ENCODE assay signal across 15 cellular contexts in the genomic region with DNA sequence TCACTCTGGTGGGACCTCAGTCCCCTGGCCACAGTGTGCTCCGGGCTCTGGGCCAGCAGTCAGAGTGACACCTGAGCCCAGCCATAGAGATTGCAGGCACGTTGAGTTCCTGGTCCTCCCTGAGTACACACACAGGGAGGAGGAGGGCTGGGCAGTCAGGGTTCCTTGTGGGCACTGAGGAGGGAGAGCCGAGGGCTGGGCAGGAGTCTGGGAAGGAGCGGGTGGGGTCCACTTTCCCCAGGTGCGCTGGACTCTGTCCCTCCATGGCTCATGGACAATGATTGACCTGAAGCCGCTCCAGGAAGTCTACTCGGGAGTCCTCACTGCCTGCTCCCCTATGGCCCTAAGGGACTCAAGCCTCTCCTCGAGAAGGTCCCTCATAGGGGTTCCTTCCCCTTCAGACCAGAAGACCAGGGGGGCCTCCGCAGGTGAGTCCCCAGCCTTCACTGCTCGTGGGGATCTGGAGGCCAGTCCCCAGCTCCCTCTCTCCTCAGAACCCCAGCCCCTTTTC. TPM values are rescaled to one million over a fixed set of nuclear protein-coding genes. Genes with fewer than 3 reads are reported as not detected.
DNase-seq lines count a peak whose midpoint lies in the region; ATAC-seq and TF ChIP-seq lines count a peak whose summit lies in the region.
"Had no signal": no experiment of that assay in that cellular context is flagged by ENCODE, and none has a peak within 500 bp of the region (broad histone marks: within the 10 kb centered on the region; RNA-seq: fewer than 3 reads in every experiment).

No MANE protein-coding gene starts in this region.

- H3K4me3 ChIP-seq in PC-9 = no peak overlapping the region
- H3K4me3 ChIP-seq: cardiac muscle cell, esophagus muscularis mucosa, GM12878 had no signal

- H3K36me3 ChIP-seq in PC-9 (ENCODE audit: low read depth) = no peaks in the 10 kb centered on the region

- peaks cover 35% of the 10 kb centered on the region for H3K4me1 ChIP-seq in PC-9 (replicated peaks; ENCODE audit: insufficient read depth)
- H3K4me1 ChIP-seq: esophagus muscularis mucosa had no signal

- BruUV-seq in PC-9 (replicated peaks; lab: Mats Ljungman, UMichigan) = no TSS peak

- no peaks in the 10 kb centered on the region for H3K9me2 ChIP-seq in PC-9 (ENCODE audit: insufficient read depth)

- H4K20me1 ChIP-seq in PC-9 (ENCODE audit: insufficient read depth) = no peaks in the 10 kb centered on the region

- DNase-seq in NCI-H1092 treated with DMSO at 0.1 percent for 48 hours (lab: John Stamatoyannopoulos, UW) (peak; percentile 1), NCI-H1092 (lab: John Stamatoyannopoulos, UW) (no peak), PC-9 (peak; percentile 56 to 61), left lobe of liver (ENCODE audit: low spot score) (no peak), occipital lobe (lab: John Stamatoyannopoulos, UW) (no peak), NCI-H1105 treated with DMSO at 0.1 percent for 48 hours (lab: John Stamatoyannopoulos, UW) (no peak), NCI-H82 treated with DMSO at 0.1 percent for 48 hours (lab: John Stamatoyannopoulos, UW; ENCODE audit: unreplicated experiment) (no peak)
- DNase-seq in stimulated activated effector memory CD8-positive, alpha-beta T cell treated with anti-CD3 and anti-CD28 coated beads, Interleukin-12 subunit alpha, Interleukin-12 subunit beta, amount 100 ng/mL, for 72 hours (ENCODE audit: low spot score in 2 of 2) = no peak
- DNase-seq: activated CD4-positive, alpha-beta T cell treated with anti-CD3 and anti-CD28 coated beads for 48 hours; activated effector memory CD4-positive, alpha-beta T cell treated with Interleukin-2 at 50 U/mL for 16 hours; NCI-H1417 treated with DMSO at 0.1 percent for 48 hours had no signal

- no peak overlapping the region for H2AFZ ChIP-seq in PC-9

- H3K27ac ChIP-seq in PC-9 = no peak overlapping the region
- H3K27ac ChIP-seq: cardiac muscle cell had no signal

- no peak overlapping the region for H3K4me3 Mint-ChIP-seq in stimulated activated effector memory CD8-positive, alpha-beta T cell treated with anti-CD3 and anti-CD28 coated beads, Interleukin-12 subunit alpha, Interleukin-12 subunit beta, amount 100 ng/mL, for 72 hours
- H3K4me3 Mint-ChIP-seq: mesothelial cell of epicardium had no signal

- peak overlapping the region; percentile 58 for H3K4me2 ChIP-seq in PC-9

- CTCF ChIA-PET in PC-9 (lab: Charles Lee) = no interaction called here

- H3F3A ChIP-seq in PC-9 (ENCODE audit: insufficient read depth, low read depth) = peaks cover 31% of the 10 kb centered on the region

- H3K4me1 Mint-ChIP-seq in stimulated activated effector memory CD8-positive, alpha-beta T cell treated with anti-CD3 and anti-CD28 coated beads, Interleukin-12 subunit alpha, Interleukin-12 subunit beta, amount 100 ng/mL, for 72 hours = peaks cover 6% of the 10 kb centered on the region
- H3K4me1 Mint-ChIP-seq: mesothelial cell of epicardium had no signal

- peak; percentile 47 for ATAC-seq in left lobe of liver
- ATAC-seq in stimulated activated effector memory CD8-positive, alpha-beta T cell treated with anti-CD3 and anti-CD28 coated beads, Interleukin-12 subunit alpha, Interleukin-12 subunit beta, amount 100 ng/mL, for 72 hours = peak; percentile 4
- ATAC-seq: GM12878 had no signal

- POLR2A ChIA-PET in PC-9 (lab: Charles Lee; ENCODE audit: unreplicated experiment) = no interaction called here

- no peak for TF ChIP-seq CTCF in PC-9 (conservative IDR thresholded peaks at IDR 0.05)

- no peaks in the 10 kb centered on the region for H3K9me3 Mint-ChIP-seq in stimulated activated effector memory CD8-positive, alpha-beta T cell treated with anti-CD3 and anti-CD28 coated beads, Interleukin-12 subunit alpha, Interleukin-12 subunit beta, amount 100 ng/mL, for 72 hours
- H3K9me3 Mint-ChIP-seq: mesothelial cell of epicardium had no signal

- intact Hi-C loops in PC-9 (cut with micrococcal nuclease; ENCODE audit: unreplicated experiment) = loop anchor here (5.0 to 10.0 kb wide), 2 partner anchors 45 to 193 kb away; partner anchors contain the start of gene LY6G5C

- no peaks in the 10 kb centered on the region for H3K9me3 ChIP-seq in PC-9 (ENCODE audit: insufficient read depth, low read depth)
- H3K9me3 ChIP-seq: esophagus muscularis mucosa had no signal

- H3K79me2 ChIP-seq in PC-9 (ENCODE audit: low read depth) = no peaks in the 10 kb centered on the region

- peaks cover 31% of the 10 kb centered on the region for H3K36me3 Mint-ChIP-seq in stimulated activated effector memory CD8-positive, alpha-beta T cell treated with anti-CD3 and anti-CD28 coated beads, Interleukin-12 subunit alpha, Interleukin-12 subunit beta, amount 100 ng/mL, for 72 hours

- peak overlapping the region; percentile 78 for H3K27ac Mint-ChIP-seq in stimulated activated effector memory CD8-positive, alpha-beta T cell treated with anti-CD3 and anti-CD28 coated beads, Interleukin-12 subunit alpha, Interleukin-12 subunit beta, amount 100 ng/mL, for 72 hours
- H3K27ac Mint-ChIP-seq: mesothelial cell of epicardium had no signal

- H3K27me3 ChIP-seq in PC-9 (ENCODE audit: insufficient read depth, low read depth) = no peaks in the 10 kb centered on the region
- H3K27me3 ChIP-seq: cardiac muscle cell, esophagus muscularis mucosa had no signal

RNA-seq across cellular contexts. Expression of gene SLC44A4, which starts 1.1 kb away (rescaled TPM):
- 44.4 and 44.9 TPM in 2 replicates for total RNA-seq in PC-9 (2021)
- 0.86 TPM for total RNA-seq in left lobe of liver
- total RNA-seq in occipital lobe = not detected
- total RNA-seq: cardiac muscle cell had no signal

RNA-seq across cellular contexts. Expression of gene NEU1, which starts 15.1 kb away (rescaled TPM):
- total RNA-seq in PC-9 (2021) (23.1 and 23.4 TPM in 2 replicates), left lobe of liver (20.1 TPM), occipital lobe (20.3 TPM)

RNA-seq across cellular contexts. Expression of gene EHMT2, which starts 19.8 kb away (rescaled TPM):
- total RNA-seq in PC-9 (2021) (57.3 and 68.3 TPM in 2 replicates), left lobe of liver (15.7 TPM), occipital lobe (83.9 TPM)

RNA-seq across cellular contexts. Expression of gene ZBTB12, which starts 24.2 kb away (rescaled TPM):
- total RNA-seq in PC-9 (2021) (16.2 and 20.3 TPM in 2 replicates), left lobe of liver (0.86 TPM), occipital lobe (25.6 TPM)

RNA-seq across cellular contexts. Expression of gene C2, which starts 49.8 kb away (rescaled TPM):
- total RNA-seq in PC-9 (2021) (0.96 and 2.4 TPM in 2 replicates), left lobe of liver (451 TPM), occipital lobe (4.7 TPM)

Comparison
In these comparisons a context has a peak if more than half of its experiments do, and no peak if none do; other contexts are left out.
1. DNase-seq: peak in NCI-H1092 treated with DMSO at 0.1 percent for 48 hours (single experiment) and PC-9 (2 of 2); none in NCI-H1092 (single experiment), left lobe of liver (single experiment), stimulated activated effector memory CD8-positive, alpha-beta T cell treated with anti-CD3 and anti-CD28 coated beads, Interleukin-12 subunit alpha, Interleukin-12 subunit beta, amount 100 ng/mL, for 72 hours (0 of 2), occipital lobe (single experiment), NCI-H1105 treated with DMSO at 0.1 percent for 48 hours (single experiment) and NCI-H82 treated with DMSO at 0.1 percent for 48 hours (single experiment).
2. RNA of gene SLC44A4, which starts 1.1 kb away (total RNA-seq): 44.4 to 44.9 TPM in PC-9; 0.86 TPM in left lobe of liver (single experiment) and not detected in occipital lobe (single experiment); every median in the first group is over 10 times any median in the second.